18 cellular contexts compared by ENCODE assay signal in genomic region chr3:122589297-122589696, GRCh38. TPM values are rescaled to one million over a fixed set of nuclear protein-coding genes. Genes with fewer than 3 reads are reported as not detected.
DNase-seq lines count a peak whose midpoint lies in the region; ATAC-seq and TF ChIP-seq lines count a peak whose summit lies in the region.
"Had no signal": no experiment of that assay in that cellular context is flagged by ENCODE, and none has a peak within 500 bp of the region (broad histone marks: within the 10 kb centered on the region; RNA-seq: fewer than 3 reads in every experiment).

No MANE protein-coding gene starts in this region.

- ATAC-seq in GM18499 (IDR thresholded peaks at IDR 0.05; ENCODE audit: insufficient read depth, unreplicated experiment): peak; percentile 58
- ATAC-seq in GM21360 (IDR thresholded peaks at IDR 0.05; ENCODE audit: unreplicated experiment): peak; percentile 69
- peak; percentile 50 for ATAC-seq in HG03097 (IDR thresholded peaks at IDR 0.05; ENCODE audit: low FRiP score, unreplicated experiment)
- ATAC-seq in activated B cell treated with CpG ODN at 0.5 μM for 24 hours (ENCODE audit: low read depth): peak; percentile 56
- ATAC-seq in HG03025 (IDR thresholded peaks at IDR 0.05; ENCODE audit: low FRiP score, unreplicated experiment): no peak
- ATAC-seq: sciatic nerve, T-helper 17 cell had no signal

- H3K4me1 Mint-ChIP-seq in activated B cell treated with CpG ODN at 0.5 μM for 24 hours: peaks cover 80% of the 10 kb centered on the region

- no peak for DNase-seq in activated B cell treated with CpG ODN at 0.5 μM for 24 hours
- DNase-seq in SK-N-DZ (ENCODE audit: low spot score): no peak
- no peak for DNase-seq in AG08395 (ENCODE audit: low spot score)
- no peak for DNase-seq in posterior cingulate gyrus
- DNase-seq: activated CD4-positive, alpha-beta T cell treated with anti-CD3 and anti-CD28 coated beads for 48 hours; aorta; GM23248; NCI-H446; RPMI8226; stimulated activated CD4-positive, alpha-beta T cell treated with anti-CD3 and anti-CD28 coated beads, Interleukin-4, amount 100 ng/mL, for 4 hours; stimulated activated naive CD4-positive, alpha-beta T cell treated with Interleukin-2 at 50 U/mL for 16 hours; T-helper 17 cell had no signal

- H3K9me3 Mint-ChIP-seq in activated B cell treated with CpG ODN at 0.5 μM for 24 hours: peaks cover 5% of the 10 kb centered on the region
- H3K9me3 Mint-ChIP-seq: neural crest cell had no signal

- peak overlapping the region; percentile 28 for H3K4me3 Mint-ChIP-seq in activated B cell treated with CpG ODN at 0.5 μM for 24 hours
- H3K4me3 Mint-ChIP-seq: neural crest cell, T-helper 17 cell had no signal

- CTCF ChIA-PET in activated B cell treated with CpG ODN at 0.5 μM for 24 hours (lab: Charles Lee): no interaction called here

- H3K27me3 Mint-ChIP-seq in activated B cell treated with CpG ODN at 0.5 μM for 24 hours: no peaks in the 10 kb centered on the region
- H3K27me3 Mint-ChIP-seq: T-helper 17 cell had no signal

- POLR2A ChIA-PET in activated B cell treated with CpG ODN at 0.5 μM for 24 hours (lab: Charles Lee): interaction anchor here (1.4 kb wide), 1 partner anchor 13 kb away, joined by 3 read pairs; no protein-coding TSS in a partner anchor

- H3K36me3 Mint-ChIP-seq in activated B cell treated with CpG ODN at 0.5 μM for 24 hours (ENCODE audit: low read depth): peaks cover 43% of the 10 kb centered on the region

- no peak for TF ChIP-seq CTCF in activated B cell treated with CpG ODN at 0.5 μM for 24 hours (IDR thresholded peaks at IDR 0.05)

- intact Hi-C loops in activated B cell treated with CpG ODN at 0.5 μM for 24 hours (cut with micrococcal nuclease): loop anchor here (1.0 kb wide), 3 partner anchors 9 to 21 kb away; no protein-coding TSS in a partner anchor
- intact Hi-C loops in posterior cingulate gyrus (cut with DNase I): no loop called here

- H3K27ac Mint-ChIP-seq in activated B cell treated with CpG ODN at 0.5 μM for 24 hours: peak overlapping the region; percentile 81
- H3K27ac Mint-ChIP-seq: T-helper 17 cell had no signal

RNA-seq across cellular contexts. Expression of gene PARP15, which starts 11.8 kb away (rescaled TPM):
- total RNA-seq in activated B cell treated with CpG ODN at 0.5 μM for 24 hours: 162 and 213 TPM in 2 replicates
- polyA plus RNA-seq in SK-N-DZ (2014; cell fraction: cytosol; rRNA removed): not detected in 2 replicates
- not detected in 2 replicates for polyA plus RNA-seq in SK-N-DZ (2014; cell fraction: nucleus; rRNA removed)
- total RNA-seq: neural crest cell had no signal

RNA-seq across cellular contexts. Expression of gene DTX3L, which starts 25.2 kb away (rescaled TPM):
- total RNA-seq in activated B cell treated with CpG ODN at 0.5 μM for 24 hours: 73.8 and 76.5 TPM in 2 replicates
- polyA plus RNA-seq in SK-N-DZ (2014; cell fraction: cytosol; rRNA removed): 0.86 and 1.8 TPM in 2 replicates
- 0.46 and 0.74 TPM in 2 replicates for polyA plus RNA-seq in SK-N-DZ (2014; cell fraction: nucleus; rRNA removed)

RNA-seq across cellular contexts. Expression of gene PARP9, which starts 25.2 kb away (rescaled TPM):
- 45.9 and 50.8 TPM in 2 replicates for total RNA-seq in activated B cell treated with CpG ODN at 0.5 μM for 24 hours
- 3.2 and 3.5 TPM in 2 replicates for polyA plus RNA-seq in SK-N-DZ (2014; cell fraction: cytosol; rRNA removed)
- polyA plus RNA-seq in SK-N-DZ (2014; cell fraction: nucleus; rRNA removed): 3.5 and 3.7 TPM in 2 replicates
